In the genomic region with DNA sequence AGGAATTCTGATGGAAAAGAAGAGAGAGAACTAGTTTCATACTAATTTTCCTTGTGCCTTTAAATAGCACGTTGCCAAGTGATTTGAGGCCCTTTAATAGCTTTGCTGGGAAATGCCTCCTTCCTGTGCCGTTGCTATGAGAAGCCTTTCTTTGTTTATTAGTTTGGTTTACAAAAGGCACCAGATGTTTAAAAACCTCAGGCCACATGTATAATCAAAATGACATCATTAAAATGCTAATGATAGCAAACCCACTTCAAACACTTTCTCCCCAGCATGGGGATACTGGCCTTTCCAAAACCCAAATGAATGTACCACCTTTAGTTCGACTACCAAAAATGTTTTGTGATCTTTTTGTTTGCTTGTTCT, we compare ENCODE assay signal across 9 cellular contexts. TPM values are rescaled to one million over a fixed set of nuclear protein-coding genes. Genes with fewer than 3 reads are reported as not detected.
DNase-seq lines count a peak whose midpoint lies in the region; ATAC-seq, FAIRE-seq and TF ChIP-seq lines count a peak whose summit lies in the region.
"Had no signal": no experiment of that assay in that cellular context is flagged by ENCODE, and none has a peak within 500 bp of the region (broad histone marks: within the 10 kb centered on the region; RNA-seq: fewer than 3 reads in every experiment).

No MANE protein-coding gene starts in this region.

- no peaks in the 10 kb centered on the region for H3F3A ChIP-seq in Loucy (ENCODE audit: low read depth)

- no peaks in the 10 kb centered on the region for H3K36me3 Mint-ChIP-seq in mesothelial cell of epicardium

- H3K4me1 ChIP-seq in Loucy (ENCODE audit: insufficient read depth, low read length, poor library complexity, severe bottlenecking): peaks cover 18% of the 10 kb centered on the region

- H3K27me3 ChIP-seq in Loucy (ENCODE audit: insufficient read depth, low read length, poor library complexity, severe bottlenecking): no peaks in the 10 kb centered on the region
- H3K27me3 ChIP-seq: neutrophil had no signal

- peak overlapping the region; percentile 77; the same call in 1 of the 2 replicates for H2AFZ ChIP-seq in Loucy (ENCODE audit: low read length)

- H3K79me2 ChIP-seq in Loucy (ENCODE audit: insufficient read depth, low read length): no peaks in the 10 kb centered on the region

- no peaks in the 10 kb centered on the region for H4K20me1 ChIP-seq in Loucy (ENCODE audit: insufficient read depth, low read length, poor library complexity, severe bottlenecking)

- H3K27ac Mint-ChIP-seq in mesothelial cell of epicardium: peak overlapping the region; percentile 69

- DNase-seq in DMS153 treated with DMSO at 0.1 percent for 48 hours (lab: John Stamatoyannopoulos, UW; ENCODE audit: unreplicated experiment) (peak; percentile 48), choroid plexus epithelial cell (ENCODE audit: low read depth) (peak; percentile 91), mesothelial cell of epicardium (ENCODE audit: low spot score in 2 of 2, unreplicated experiment in 2 of 2) (no peak), SHP77 treated with DMSO at 0.1 percent for 48 hours (lab: John Stamatoyannopoulos, UW) (no peak), RCC 7860 (ENCODE audit: low spot score) (no peak), SKM-1 treated with dmso at 0.1 percent for 144 hours (lab: John Stamatoyannopoulos, UW; ENCODE audit: unreplicated experiment) (no peak)

- no peak for ATAC-seq in GM18502 (IDR thresholded peaks at IDR 0.05; ENCODE audit: poor library complexity, unreplicated experiment)

- no peaks in the 10 kb centered on the region for H3K27me3 Mint-ChIP-seq in mesothelial cell of epicardium (ENCODE audit: low read depth)

- H3K9me3 ChIP-seq in Loucy (ENCODE audit: insufficient read depth, low read depth, low read length): no peaks in the 10 kb centered on the region
- H3K9me3 ChIP-seq: neutrophil had no signal

- H3K9me3 Mint-ChIP-seq in mesothelial cell of epicardium: no peaks in the 10 kb centered on the region

- H3K4me1 Mint-ChIP-seq in mesothelial cell of epicardium: peaks cover 6% of the 10 kb centered on the region

- FAIRE-seq in RCC 7860 (lab: Jason Lieb, UNC): no peak

- peak overlapping the region; percentile 58 for H3K4me2 ChIP-seq in Loucy (ENCODE audit: low read depth, low read length, poor library complexity, severe bottlenecking)

- peak overlapping the region; percentile 21 for H3K4me3 ChIP-seq in Loucy (ENCODE audit: low read length, poor library complexity, severe bottlenecking)
- no peak overlapping the region for H3K4me3 ChIP-seq in choroid plexus epithelial cell (ENCODE audit: low read depth, low read length)

- no peaks in the 10 kb centered on the region for H3K36me3 ChIP-seq in Loucy (ENCODE audit: insufficient read depth, low read length)
- H3K36me3 ChIP-seq: neutrophil had no signal

- H3K9ac ChIP-seq in Loucy (ENCODE audit: low read depth, low read length, poor library complexity, severe bottlenecking): no peak overlapping the region

- H3K9me2 ChIP-seq in Loucy (replicated peaks; ENCODE audit: low read depth, low read length): no peaks in the 10 kb centered on the region

- no peak overlapping the region for H3K4me3 Mint-ChIP-seq in mesothelial cell of epicardium

- TF ChIP-seq CTCF in Loucy (conservative IDR thresholded peaks at IDR 0.05; ENCODE audit: low read length): no peak
- TF ChIP-seq CTCF in choroid plexus epithelial cell (conservative IDR thresholded peaks at IDR 0.05; ENCODE audit: low read depth, low read length): no peak
- TF ChIP-seq CTCF in mesothelial cell of epicardium (IDR thresholded peaks at IDR 0.05; ENCODE audit: unreplicated experiment): no peak

RNA-seq across cellular contexts. Expression of gene TBC1D23, which starts 50.0 kb away (rescaled TPM):
- total RNA-seq in mesothelial cell of epicardium: 31.6 to 34.0 TPM (median 32.7 TPM) in 3 replicates

Comparison
In these comparisons a context has a peak if more than half of its experiments do, and no peak if none do; other contexts are left out.
1. DNase-seq: peak in DMS153 treated with DMSO at 0.1 percent for 48 hours (single experiment) and choroid plexus epithelial cell (single experiment); none in mesothelial cell of epicardium (0 of 2), SHP77 treated with DMSO at 0.1 percent for 48 hours (single experiment), RCC 7860 (single experiment) and SKM-1 treated with dmso at 0.1 percent for 144 hours (single experiment).